ENCODE assay signal across 1 cellular context in genomic region chr7:55555160-55555559, GRCh38.
TF ChIP-seq lines count a peak whose summit lies in the region.

No MANE protein-coding gene starts in this region.

TF ChIP-seq in WTC11, 78 proteins besides CTCF, POLR2A, EP300 and RAD21 (continued from another document):
- no peak for TF ChIP-seq AR (CRISPR knock-in tag; IDR thresholded peaks at IDR 0.05)
- TF ChIP-seq ZNF396 (CRISPR knock-in tag; IDR thresholded peaks at IDR 0.05; ENCODE audit: borderline replicate concordance) = no peak
- TF ChIP-seq ZNF121 (CRISPR knock-in tag; IDR thresholded peaks at IDR 0.05) = 0 out of 2 replicates have a peak, but pooled peaks have one; percentile 9
- TF ChIP-seq GRHL2 (CRISPR knock-in tag; IDR thresholded peaks at IDR 0.05; ENCODE audit: insufficient replicate concordance, severe bottlenecking) = no peak
- no peak for TF ChIP-seq IRF1 (CRISPR knock-in tag; IDR thresholded peaks at IDR 0.05)
- no peak for TF ChIP-seq ARID4B (CRISPR knock-in tag; IDR thresholded peaks at IDR 0.05; ENCODE audit: borderline replicate concordance)
- 0 out of 2 replicates have a peak, but pooled peaks have one; percentile 56 for TF ChIP-seq ZNF281 (CRISPR knock-in tag; IDR thresholded peaks at IDR 0.05)
- 0 out of 2 replicates have a peak, but pooled peaks have one; percentile 25 for TF ChIP-seq TEAD1 (CRISPR knock-in tag; IDR thresholded peaks at IDR 0.05)
- peak; percentile 60; the same call in 1 of the 2 replicates for TF ChIP-seq ESRRA (CRISPR knock-in tag; IDR thresholded peaks at IDR 0.05; ENCODE audit: borderline replicate concordance)
- no peak for TF ChIP-seq MYBL2 (CRISPR knock-in tag; IDR thresholded peaks at IDR 0.05)
